12 cellular contexts compared by ENCODE assay signal in the genomic region with DNA sequence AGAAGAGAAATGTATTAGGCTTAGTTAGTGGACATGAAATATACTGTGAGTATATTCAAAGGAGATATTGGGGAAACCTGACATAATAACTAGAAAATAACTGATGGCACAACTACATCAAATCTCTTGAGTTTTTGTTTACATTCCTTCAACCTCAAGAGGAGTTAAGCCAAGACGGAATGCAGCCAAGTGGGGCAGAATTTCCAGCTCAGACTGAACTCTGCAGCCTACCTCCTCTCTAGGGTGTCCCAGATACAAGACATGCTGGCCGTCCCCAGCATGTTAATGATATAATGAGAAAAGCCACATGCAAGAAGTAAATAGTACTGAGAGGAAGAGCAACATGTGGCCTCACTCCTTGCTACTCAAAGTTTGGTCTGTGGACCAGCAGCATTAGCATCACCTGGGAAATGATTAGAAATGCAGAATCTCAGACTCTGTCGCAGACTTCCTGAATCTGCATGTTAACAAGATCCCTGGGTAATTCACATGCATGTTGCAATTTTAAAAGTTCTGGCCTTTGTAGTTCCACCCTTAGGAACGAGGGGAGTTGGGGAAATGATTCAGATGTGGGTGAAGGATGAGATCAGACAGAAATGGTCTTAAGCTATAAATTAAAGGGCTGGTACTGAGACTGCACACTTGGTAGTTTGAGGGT.
DNase-seq lines count a peak whose midpoint lies in the region; ATAC-seq and TF ChIP-seq lines count a peak whose summit lies in the region.
"Had no signal": no experiment of that assay in that cellular context is flagged by ENCODE, and none has a peak within 500 bp of the region (broad histone marks: within the 10 kb centered on the region; RNA-seq: fewer than 3 reads in every experiment).

No MANE protein-coding gene starts in this region.

- no peak overlapping the region for H3K18ac ChIP-seq in mesenchymal stem cell (ENCODE audit: low read depth in 1 of 2, low read length in 2 of 2)

- H3K27me3 ChIP-seq in PC-3 (ENCODE audit: low read length) (no peaks in the 10 kb centered on the region), mesenchymal stem cell (ENCODE audit: control insufficient read depth in 1 of 2, insufficient read depth in 1 of 2, low read length in 2 of 2) (no peaks in the 10 kb centered on the region), hepatocyte (no peaks in the 10 kb centered on the region)
- H3K27me3 ChIP-seq: neural progenitor cell had no signal

- ATAC-seq in PC-3 (peak; percentile 56), omental fat pad (ENCODE audit: low FRiP score) (no peak), left ventricle myocardium superior (no peak)
- ATAC-seq: WTC11 had no signal

- no peaks in the 10 kb centered on the region for H4K20me1 ChIP-seq in PC-3 (ENCODE audit: low read length)
- no peaks in the 10 kb centered on the region for H4K20me1 ChIP-seq in hepatocyte (ENCODE audit: insufficient read depth, poor library complexity, severe bottlenecking)

- H2BK5ac ChIP-seq in mesenchymal stem cell (ENCODE audit: low read depth, low read length, poor library complexity, severe bottlenecking) = no peak overlapping the region

- POLR2A ChIA-PET in PC-3 (lab: Charles Lee; ENCODE audit: unreplicated experiment) = interaction anchor here (0.6 kb wide), 2 partner anchors 132 to 151 kb away, joined by 3 to 6 read pairs; no protein-coding TSS in a partner anchor

- no peak overlapping the region for H3K9ac ChIP-seq in PC-3 (ENCODE audit: low read length)
- H3K9ac ChIP-seq in mesenchymal stem cell (ENCODE audit: low read length) = no peak overlapping the region
- H3K9ac ChIP-seq: neural progenitor cell had no signal

- WGBS in mesenchymal stem cell = 21% methylated on average over 4 of the region's 4 CpGs
- 41% methylated on average over 4 of the region's 4 CpGs for WGBS in hepatocyte (ENCODE audit: low lambda C conversion rate, missing lambda C conversion rate)

- H3K9me3 ChIP-seq in PC-3 (ENCODE audit: low read length) (no peaks in the 10 kb centered on the region), mesenchymal stem cell (ENCODE audit: control insufficient read depth, low read length) (no peaks in the 10 kb centered on the region), hepatocyte (ENCODE audit: low read depth) (no peaks in the 10 kb centered on the region)

- no peak overlapping the region for H3K4ac ChIP-seq in mesenchymal stem cell (ENCODE audit: low read depth in 1 of 2, low read length in 2 of 2)

- no peak for TF ChIP-seq CTCF in PC-3 (conservative IDR thresholded peaks at IDR 0.05; ENCODE audit: low read depth, low read length)
- TF ChIP-seq CTCF in epithelial cell of proximal tubule (conservative IDR thresholded peaks at IDR 0.05; ENCODE audit: low read depth, low read length) = no peak
- no peak for TF ChIP-seq CTCF in hepatocyte (IDR thresholded peaks at IDR 0.05; ENCODE audit: poor library complexity)
- no peak for TF ChIP-seq CTCF in omental fat pad (IDR thresholded peaks at IDR 0.05)

- H3K27ac ChIP-seq in PC-3 (ENCODE audit: low read length) = no peak overlapping the region
- H3K27ac ChIP-seq in mesenchymal stem cell (ENCODE audit: low read length, poor library complexity, severe bottlenecking) = no peak overlapping the region
- H3K27ac ChIP-seq in hepatocyte = no peak overlapping the region
- H3K27ac ChIP-seq: neural progenitor cell had no signal

- no TSS peak for BruUV-seq in PC-3 (replicated peaks; lab: Mats Ljungman, UMichigan)

- H3K79me2 ChIP-seq in PC-3 (ENCODE audit: low read length) (no peaks in the 10 kb centered on the region), hepatocyte (no peaks in the 10 kb centered on the region)

- CTCF ChIA-PET in PC-3 (lab: Charles Lee) = no interaction called here

- H2AK5ac ChIP-seq in mesenchymal stem cell (ENCODE audit: low read length, severe bottlenecking) = no peak overlapping the region

- H3K14ac ChIP-seq in mesenchymal stem cell (ENCODE audit: low read length in 2 of 2) = no peak overlapping the region

- H3K4me2 ChIP-seq in PC-3 (ENCODE audit: low read length) (peak overlapping the region; percentile 9; the same call in 1 of the 2 replicates), mesenchymal stem cell (ENCODE audit: low read length, poor library complexity, severe bottlenecking) (no peak overlapping the region), hepatocyte (no peak overlapping the region)
- H3K4me2 ChIP-seq: neural progenitor cell had no signal

- H3F3A ChIP-seq in PC-3 (ENCODE audit: low read length, unreplicated experiment) = no peaks in the 10 kb centered on the region

- H3K4me1 ChIP-seq in PC-3 (ENCODE audit: insufficient read depth, low read length) (peaks cover 32% of the 10 kb centered on the region), mesenchymal stem cell (ENCODE audit: control insufficient read depth, insufficient read depth, low read depth, low read length) (peaks cover 3% of the 10 kb centered on the region), hepatocyte (ENCODE audit: insufficient read depth) (peaks cover 16% of the 10 kb centered on the region)
- H3K4me1 ChIP-seq: neural progenitor cell had no signal

- DNase-seq in Daoy (ENCODE audit: low read depth) (peak; percentile 39), PC-3 (peak; percentile 52), epithelial cell of proximal tubule (ENCODE audit: low read depth) (peak; percentile 9), mesenchymal stem cell (peak; percentile 44), hepatocyte (ENCODE audit: low spot score) (no peak), NCI-H1436 treated with DMSO at 0.1 percent for 48 hours (lab: John Stamatoyannopoulos, UW) (no peak), omental fat pad (ENCODE audit: low spot score) (no peak), left ventricle myocardium superior (no peak)
- DNase-seq: DMS79, H7 had no signal

- H3K79me1 ChIP-seq in mesenchymal stem cell (replicated peaks; ENCODE audit: low read length, poor library complexity, severe bottlenecking) = no peaks in the 10 kb centered on the region

- H4K91ac ChIP-seq in mesenchymal stem cell (ENCODE audit: low read length) = no peak overlapping the region

- H3K4me3 ChIP-seq in PC-3 (ENCODE audit: low read length) (no peak overlapping the region), epithelial cell of proximal tubule (ENCODE audit: low read depth, low read length) (no peak overlapping the region), mesenchymal stem cell (ENCODE audit: insufficient read depth in 1 of 2, low read depth in 1 of 2, low read length in 2 of 2) (no peak overlapping the region), hepatocyte (no peak overlapping the region)
- H3K4me3 ChIP-seq: neural progenitor cell had no signal

- intact Hi-C loops in PC-3 (cut with micrococcal nuclease) = no loop called here
- intact Hi-C loops in left ventricle myocardium superior (cut with micrococcal nuclease) = no loop called here

- H2AFZ ChIP-seq in PC-3 (ENCODE audit: low read length) = no peak overlapping the region
- H2AFZ ChIP-seq in mesenchymal stem cell (ENCODE audit: low read depth, low read length) = no peak overlapping the region
- no peak overlapping the region for H2AFZ ChIP-seq in hepatocyte
- H2AFZ ChIP-seq: neural progenitor cell had no signal

- no peak overlapping the region for H2BK120ac ChIP-seq in mesenchymal stem cell (ENCODE audit: low read depth, low read length)

- no peak overlapping the region for H2BK15ac ChIP-seq in mesenchymal stem cell (ENCODE audit: low read depth, poor library complexity, severe bottlenecking)

- H3K9me2 ChIP-seq in PC-3 (replicated peaks; ENCODE audit: low read length) (no peaks in the 10 kb centered on the region), hepatocyte (replicated peaks; ENCODE audit: insufficient read depth) (no peaks in the 10 kb centered on the region)

- H3K23ac ChIP-seq in mesenchymal stem cell (ENCODE audit: low read length in 2 of 2) = no peak overlapping the region

- H4K8ac ChIP-seq in mesenchymal stem cell (ENCODE audit: low read length) = no peak overlapping the region

- H3K36me3 ChIP-seq in PC-3 (ENCODE audit: low read depth, low read length) (no peaks in the 10 kb centered on the region), mesenchymal stem cell (ENCODE audit: control insufficient read depth in 1 of 2, insufficient read depth in 2 of 2, low read depth in 1 of 2, low read length in 2 of 2) (no peaks in the 10 kb centered on the region), hepatocyte (replicated peaks; ENCODE audit: insufficient read depth, low read depth) (no peaks in the 10 kb centered on the region)
- H3K36me3 ChIP-seq: neural progenitor cell had no signal

- H2BK12ac ChIP-seq in mesenchymal stem cell (ENCODE audit: low read length in 2 of 2) = no peak overlapping the region

Comparison
In these comparisons a context has a peak if more than half of its experiments do, and no peak if none do; other contexts are left out.
1. DNase-seq: peak in Daoy (single experiment), PC-3 (single experiment), epithelial cell of proximal tubule (single experiment) and mesenchymal stem cell (single experiment); none in hepatocyte (single experiment), NCI-H1436 treated with DMSO at 0.1 percent for 48 hours (single experiment), omental fat pad (single experiment) and left ventricle myocardium superior (single experiment).